In genomic region chr7:151390594-151391357, GRCh38 we compare ENCODE assay signal across 17 cellular contexts. TPM values are rescaled to one million over a fixed set of nuclear protein-coding genes. Genes with fewer than 3 reads are reported as not detected.
"Had no signal": no experiment of that assay in that cellular context is flagged by ENCODE, and none has a peak within 500 bp of the region (broad histone marks: within the 10 kb centered on the region; RNA-seq: fewer than 3 reads in every experiment).

No MANE protein-coding gene starts in this region.

- H3K27ac Mint-ChIP-seq: activated T-helper 17 cell treated with anti-CD3 and anti-CD28 coated beads, Interleukin-2, amount 50 U/mL, for 72 hours; natural killer cell; stimulated activated memory B cell treated with anti-CD40 and anti-IgM and Interleukin-4, amounts not matched to agents 10 μg/mL and 1 μg/mL and 100 μg/mL, for 72 hours had no signal

- DNase-seq: activated CD4-positive, alpha-beta T cell treated with anti-CD3 and anti-CD28 coated beads for 1 hour; activated CD4-positive, alpha-beta T cell treated with anti-CD3 and anti-CD28 coated beads, Interleukin-2, amount 50 U/mL, for 4 hours; activated naive CD4-positive, alpha-beta T cell treated with Interleukin-2 at 50 U/mL for 16 hours; activated T-cell treated with anti-CD3 and anti-CD28 coated beads for 4 hours; anterior cingulate cortex; cerebellar nuclear complex; gastrocnemius medialis; mesenchymal stem cell; natural killer cell; nucleus accumbens; stimulated activated CD4-positive, alpha-beta T cell treated with anti-CD3 and anti-CD28 coated beads, Interleukin-2, amount 100 ng/mL, for 48 hours; T1000 had no signal

- H3K9me3 Mint-ChIP-seq: activated T-helper 17 cell treated with anti-CD3 and anti-CD28 coated beads, Interleukin-2, amount 50 U/mL, for 72 hours; natural killer cell; stimulated activated memory B cell treated with anti-CD40 and anti-IgM and Interleukin-4, amounts not matched to agents 10 μg/mL and 1 μg/mL and 100 μg/mL, for 72 hours had no signal

- H3K36me3 Mint-ChIP-seq: natural killer cell; stimulated activated memory B cell treated with anti-CD40 and anti-IgM and Interleukin-4, amounts not matched to agents 10 μg/mL and 1 μg/mL and 100 μg/mL, for 72 hours had no signal

- FAIRE-seq: islet of Langerhans had no signal

- ATAC-seq: activated T-helper 17 cell treated with anti-CD3 and anti-CD28 coated beads, Interleukin-2, amount 50 U/mL, for 72 hours; gastrocnemius medialis; natural killer cell; stimulated activated memory B cell treated with anti-CD40 and anti-IgM and Interleukin-4, amounts not matched to agents 10 μg/mL and 1 μg/mL and 100 μg/mL, for 72 hours had no signal

- H3K36me3 ChIP-seq: gastrocnemius medialis had no signal

- H3K27ac ChIP-seq: gastrocnemius medialis had no signal

- H3K4me3 Mint-ChIP-seq: activated T-helper 17 cell treated with anti-CD3 and anti-CD28 coated beads, Interleukin-2, amount 50 U/mL, for 72 hours; natural killer cell; stimulated activated memory B cell treated with anti-CD40 and anti-IgM and Interleukin-4, amounts not matched to agents 10 μg/mL and 1 μg/mL and 100 μg/mL, for 72 hours had no signal

- H3K4me3 ChIP-seq: gastrocnemius medialis had no signal

- H3K27me3 Mint-ChIP-seq: activated T-helper 17 cell treated with anti-CD3 and anti-CD28 coated beads, Interleukin-2, amount 50 U/mL, for 72 hours had no signal

- H3K9me3 ChIP-seq: gastrocnemius medialis had no signal

- H3K4me1 ChIP-seq: gastrocnemius medialis had no signal

RNA-seq across cellular contexts. Expression of gene WDR86, which starts 19.1 kb away (rescaled TPM):
- total RNA-seq: dermis microvascular lymphatic vessel endothelial cell had no signal

RNA-seq across cellular contexts. Expression of gene CRYGN, which starts 49.2 kb away (rescaled TPM):
- total RNA-seq: activated T-helper 17 cell treated with anti-CD3 and anti-CD28 coated beads, Interleukin-2, amount 50 U/mL, for 72 hours; dermis microvascular lymphatic vessel endothelial cell; epithelial cell of proximal tubule; gastrocnemius medialis; natural killer cell had no signal
